ENCODE assay signal across 26 cellular contexts in genomic region chr15:57663262-57663661, GRCh38.
"Had no signal": no experiment of that assay in that cellular context is flagged by ENCODE, and none has a peak within 500 bp of the region (broad histone marks: within the 10 kb centered on the region; RNA-seq: fewer than 3 reads in every experiment).

No MANE protein-coding gene starts in this region.

- H3K4me2 ChIP-seq: hepatocyte, smooth muscle cell had no signal

- H3K4me1 Mint-ChIP-seq: stimulated activated naive CD8-positive, alpha-beta T cell treated with anti-CD3 and anti-CD28 coated beads, Interleukin-15, amount 100 ng/mL, for 72 hours had no signal

- H2AFZ ChIP-seq: hepatocyte had no signal

- H3K4me1 ChIP-seq: testis, uterus had no signal

- H3K27me3 ChIP-seq: esophagus muscularis mucosa, foreskin keratinocyte, gastroesophageal sphincter, heart left ventricle, hepatocyte, pancreas, testis, tibial artery, upper lobe of left lung, uterus had no signal

- H3K27ac ChIP-seq: coronary artery, foreskin keratinocyte, gastroesophageal sphincter, hepatocyte, lower lobe of right lung, testis, tibial artery, upper lobe of left lung, uterus had no signal

- H3K36me3 ChIP-seq: lower lobe of right lung, pancreas, tibial artery, uterus had no signal

- H3K4me3 Mint-ChIP-seq: natural killer cell treated with Interleukin-12 subunit alpha and Interleukin-12 subunit beta and Interleukin-15 and Interleukin-18, amount 100 ng/mL, for 72 hours; stimulated activated naive CD8-positive, alpha-beta T cell treated with anti-CD3 and anti-CD28 coated beads, Interleukin-15, amount 100 ng/mL, for 72 hours had no signal

- H3K4me3 ChIP-seq: coronary artery, esophagus muscularis mucosa, gastroesophageal sphincter, heart left ventricle, hepatocyte, lower lobe of right lung, pancreas, smooth muscle cell, testis, tibial artery, upper lobe of left lung, uterus had no signal

- H3K9me3 ChIP-seq: esophagus muscularis mucosa, gastroesophageal sphincter, heart left ventricle, lower lobe of right lung, pancreas, testis, tibial artery, upper lobe of left lung, uterus had no signal

- ATAC-seq: foreskin keratinocyte; gastroesophageal sphincter; heart left ventricle; left colon; lower lobe of right lung; natural killer cell treated with Interleukin-12 subunit alpha and Interleukin-12 subunit beta and Interleukin-15 and Interleukin-18, amount 100 ng/mL, for 72 hours; pancreas; sciatic nerve; stimulated activated naive CD8-positive, alpha-beta T cell treated with anti-CD3 and anti-CD28 coated beads, Interleukin-15, amount 100 ng/mL, for 72 hours had no signal

- H3K9me3 Mint-ChIP-seq: natural killer cell treated with Interleukin-12 subunit alpha and Interleukin-12 subunit beta and Interleukin-15 and Interleukin-18, amount 100 ng/mL, for 72 hours; stimulated activated naive CD8-positive, alpha-beta T cell treated with anti-CD3 and anti-CD28 coated beads, Interleukin-15, amount 100 ng/mL, for 72 hours had no signal

- DNase-seq: effector memory CD4-positive, alpha-beta T cell; foreskin keratinocyte; heart left ventricle; islet precursor cell; kidney glomerular epithelial cell; left ventricle myocardium superior; lower lobe of right lung; pancreas; stimulated activated CD4-positive, alpha-beta T cell treated with anti-CD3 and anti-CD28 coated beads, Interleukin-12 subunit alpha, Interleukin-12 subunit beta, amount 100 ng/mL, for 4 hours; stimulated activated CD4-positive, alpha-beta T cell treated with anti-CD3 and anti-CD28 coated beads, Interleukin-1b, Interleukin-23, amount 100 ng/mL, for 48 hours; stimulated activated CD4-positive, alpha-beta T cell treated with anti-CD3 and anti-CD28 coated beads, Interleukin-4, amount 100 ng/mL, for 1 hour; stimulated activated CD8-positive, alpha-beta memory T cell treated with anti-CD3 and anti-CD28 coated beads, Interleukin-4, amount 100 ng/mL, for 48 hours; stimulated activated naive CD4-positive, alpha-beta T cell; stimulated activated naive CD8-positive, alpha-beta T cell treated with anti-CD3 and anti-CD28 coated beads, Interleukin-15, amount 100 ng/mL, for 72 hours; tibial artery; upper lobe of left lung had no signal

- H3K36me3 Mint-ChIP-seq: natural killer cell treated with Interleukin-12 subunit alpha and Interleukin-12 subunit beta and Interleukin-15 and Interleukin-18, amount 100 ng/mL, for 72 hours had no signal

- H3K27ac Mint-ChIP-seq: natural killer cell treated with Interleukin-12 subunit alpha and Interleukin-12 subunit beta and Interleukin-15 and Interleukin-18, amount 100 ng/mL, for 72 hours; stimulated activated naive CD8-positive, alpha-beta T cell treated with anti-CD3 and anti-CD28 coated beads, Interleukin-15, amount 100 ng/mL, for 72 hours had no signal

- H3K79me2 ChIP-seq: hepatocyte had no signal
